In genomic region chr15:83556754-83557153, GRCh38 we compare ENCODE assay signal across 23 cellular contexts.
A peak's percentile ranks its signal among the peaks of the same experiment; 100 is the strongest.
DNase-seq lines count a peak whose midpoint lies in the region; ATAC-seq, FAIRE-seq and TF ChIP-seq lines count a peak whose summit lies in the region.
"Had no signal": no experiment of that assay in that cellular context is flagged by ENCODE, and none has a peak within 500 bp of the region (broad histone marks: within the 10 kb centered on the region; RNA-seq: fewer than 3 reads in every experiment).

No MANE protein-coding gene starts in this region.

- in situ Hi-C loops in K562 (cut with MboI), result loop anchor here (5.0 to 10.0 kb wide), 2 partner anchors 119 to 302 kb away; no protein-coding TSS in a partner anchor

- TF ChIP-seq EP300 in K562 (IDR thresholded peaks at IDR 0.05; ENCODE audit: low read length), result no peak
- no peak for TF ChIP-seq EP300 in esophagus muscularis mucosa (IDR thresholded peaks at IDR 0.05)
- no peak for TF ChIP-seq EP300 in suprapubic skin (IDR thresholded peaks at IDR 0.05)

- H3K4me1 ChIP-seq in K562 (replicated peaks in 1 of 2; ENCODE audit: control insufficient read depth in 2 of 2, insufficient read depth in 2 of 2, low read length in 2 of 2) (peaks cover 2 to 4% of the 10 kb centered on the region in 2 experiments; a peak in 3 of 5 replicates), esophagus muscularis mucosa (peaks cover 0 to 3% (median 0%) of the 10 kb centered on the region in 4 donors), suprapubic skin (peaks cover 2% of the 10 kb centered on the region)
- H3K4me1 ChIP-seq: BLaER1, Caco-2 had no signal

- H4K20me1 ChIP-seq in K562 (replicated peaks; ENCODE audit: control insufficient read depth, insufficient read depth, low read length), result no peaks in the 10 kb centered on the region
- H4K20me1 ChIP-seq: BLaER1 had no signal

- H3K27ac ChIP-seq in K562 (ENCODE audit: extremely low read depth, low read depth, low read length) (no peak overlapping the region), esophagus muscularis mucosa (replicated peaks in 1 of 4) (no peak overlapping the region), suprapubic skin (no peak overlapping the region)
- H3K27ac ChIP-seq: 22Rv1, BLaER1, C4-2B had no signal

- H3K36me3 ChIP-seq in K562 (ENCODE audit: control insufficient read depth, insufficient read depth, low read length) (no peaks in the 10 kb centered on the region), esophagus muscularis mucosa (no peaks in the 10 kb centered on the region), suprapubic skin (no peaks in the 10 kb centered on the region), MG63 (no peaks in the 10 kb centered on the region)
- H3K36me3 ChIP-seq: BLaER1, HAP-1 had no signal

- no peaks in the 10 kb centered on the region for H3K9me1 ChIP-seq in K562 (ENCODE audit: control insufficient read depth, insufficient read depth, low read length)

- peak; percentile 51 for FAIRE-seq in K562 (lab: Jason Lieb, UNC)
- FAIRE-seq: A204.1, GM12878, GM19239 had no signal

- BruUV-seq in K562 (replicated peaks; lab: Mats Ljungman, UMichigan), result no TSS peak

- WGBS in K562 (ENCODE audit: insufficient coverage, low coverage, missing lambda C conversion rate), result 47% methylated on average over 7 of the region's 7 CpGs
- WGBS in esophagus muscularis mucosa, result 90% methylated on average over 6 of the region's 7 CpGs
- 71% methylated on average over 7 of the region's 7 CpGs for WGBS in suprapubic skin

- no peak for TF ChIP-seq RAD21 in K562 (CRISPR knock-in tag; conservative IDR thresholded peaks at IDR 0.05 in 1 of 2, IDR thresholded peaks at IDR 0.05 in 1 of 2)

- H3K27ac Mint-ChIP-seq in activated CD4-positive, alpha-beta T cell treated with anti-CD3 and anti-CD28 coated beads, Interleukin-2, amount 10 ng/mL, durations not matched to agents 24 days and 14 days, result no peak overlapping the region
- H3K27ac Mint-ChIP-seq: B cell; CD4-positive, CD25-positive, alpha-beta regulatory T cell; CD8-positive, alpha-beta T cell; GM23338 had no signal

- peak; percentile 41 for DNase-seq in activated CD4-positive, alpha-beta T cell treated with anti-CD3 and anti-CD28 coated beads, Interleukin-2, amount 10 ng/mL, durations not matched to agents 24 days and 14 days
- DNase-seq in activated CD4-positive, alpha-beta T cell treated with anti-CD3 and anti-CD28 coated beads for 4 hours, result no peak
- DNase-seq in K562 (ENCODE audit: extremely low read depth in 1 of 4, low spot score in 3 of 4) (no peak), esophagus muscularis mucosa (ENCODE audit: extremely low spot score) (peak; percentile 80), suprapubic skin (ENCODE audit: low spot score in 2 of 2) (no peak), DMS79 treated with DMSO at 0.1 percent for 48 hours (lab: John Stamatoyannopoulos, UW) (no peak), MG63 (no peak)
- DNase-seq: Caco-2; CD4-positive, CD25-positive, alpha-beta regulatory T cell; CD8-positive, alpha-beta T cell; DMS153; EL; GDM1 had no signal

- H3K27me3 ChIP-seq in K562 (ENCODE audit: control insufficient read depth in 2 of 2, insufficient read depth in 2 of 2, low read length in 2 of 2), result no peaks in the 10 kb centered on the region
- H3K27me3 ChIP-seq in esophagus muscularis mucosa, result peaks cover 0 to 13% (median 0%) of the 10 kb centered on the region in 4 donors
- no peaks in the 10 kb centered on the region for H3K27me3 ChIP-seq in suprapubic skin
- H3K27me3 ChIP-seq in MG63, result no peaks in the 10 kb centered on the region
- H3K27me3 ChIP-seq: BLaER1 had no signal

- TF ChIP-seq POLR2A in K562 (conservative IDR thresholded peaks at IDR 0.05) (no peak), esophagus muscularis mucosa (IDR thresholded peaks at IDR 0.05; ENCODE audit: low read depth) (no peak), suprapubic skin (IDR thresholded peaks at IDR 0.05) (no peak)

- no peak overlapping the region for H2AFZ ChIP-seq in K562 (ENCODE audit: low read depth, low read length)
- H2AFZ ChIP-seq: GM23338 had no signal

- no peaks in the 10 kb centered on the region for H3K9me3 Mint-ChIP-seq in activated CD4-positive, alpha-beta T cell treated with anti-CD3 and anti-CD28 coated beads, Interleukin-2, amount 10 ng/mL, durations not matched to agents 24 days and 14 days
- H3K9me3 Mint-ChIP-seq: CD8-positive, alpha-beta T cell; GM23338 had no signal

- no peak overlapping the region for H3K4me2 ChIP-seq in K562 (ENCODE audit: insufficient read depth, low read length)
- H3K4me2 ChIP-seq: BLaER1, GM23338 had no signal

- POLR2A ChIA-PET in K562 (lab: Yijun Ruan, JAX), result no interaction called here

- H3K27me3 Mint-ChIP-seq in activated CD4-positive, alpha-beta T cell treated with anti-CD3 and anti-CD28 coated beads, Interleukin-2, amount 10 ng/mL, durations not matched to agents 24 days and 14 days, result peaks cover 7% of the 10 kb centered on the region

- H3K4me3 ChIP-seq in K562 (no peak overlapping the region), esophagus muscularis mucosa (no peak overlapping the region), suprapubic skin (no peak overlapping the region), MG63 (no peak overlapping the region)
- H3K4me3 ChIP-seq: BLaER1, GM12878, GM23338, HAP-1 had no signal

- no peaks in the 10 kb centered on the region for H3K9me3 ChIP-seq in K562 (replicated peaks; ENCODE audit: control insufficient read depth, insufficient read depth, low read depth, low read length)
- no peaks in the 10 kb centered on the region for H3K9me3 ChIP-seq in esophagus muscularis mucosa
- no peaks in the 10 kb centered on the region for H3K9me3 ChIP-seq in suprapubic skin
- no peaks in the 10 kb centered on the region for H3K9me3 ChIP-seq in MG63
- H3K9me3 ChIP-seq: BLaER1, Caco-2, HAP-1 had no signal

- H3K79me2 ChIP-seq in K562 (ENCODE audit: control insufficient read depth, insufficient read depth, low read length), result peaks cover 5% of the 10 kb centered on the region; the same call in 1 of the 3 replicates

- no peak overlapping the region for H3K4me3 Mint-ChIP-seq in activated CD4-positive, alpha-beta T cell treated with anti-CD3 and anti-CD28 coated beads, Interleukin-2, amount 10 ng/mL, durations not matched to agents 24 days and 14 days
- H3K4me3 Mint-ChIP-seq: B cell; CD4-positive, CD25-positive, alpha-beta regulatory T cell; CD8-positive, alpha-beta T cell; GM23338 had no signal

- ATAC-seq in K562, result no peak
- no peak for ATAC-seq in GM21619 (IDR thresholded peaks at IDR 0.05; ENCODE audit: unreplicated experiment)
- ATAC-seq: CD8-positive, alpha-beta T cell; GM12878; GM23338 had no signal

- H3K9ac ChIP-seq in K562 (ENCODE audit: insufficient read depth in 1 of 2, low read depth in 2 of 2, low read length in 2 of 2), result no peak overlapping the region
- H3K9ac ChIP-seq: BLaER1 had no signal

- intact Hi-C loops in activated CD4-positive, alpha-beta T cell treated with anti-CD3 and anti-CD28 coated beads, Interleukin-2, amount 10 ng/mL, durations not matched to agents 24 days and 14 days (cut with micrococcal nuclease), result no loop called here
- intact Hi-C loops in K562 (cut with micrococcal nuclease) (no loop called here), esophagus muscularis mucosa (cut with DNase I) (loop anchor here (5.0 kb wide), 1 partner anchor 304 kb away; no protein-coding TSS in a partner anchor)

- TF ChIP-seq CTCF in K562 (IDR thresholded peaks at IDR 0.05 in 2 of 3, conservative IDR thresholded peaks at IDR 0.05 in 1 of 3; ENCODE audit: insufficient read depth in 2 of 3, low read depth in 1 of 3, low read length in 3 of 3) (no peak), esophagus muscularis mucosa (IDR thresholded peaks at IDR 0.05) (no peak), suprapubic skin (IDR thresholded peaks at IDR 0.05) (no peak)

- H3K36me3 Mint-ChIP-seq in activated CD4-positive, alpha-beta T cell treated with anti-CD3 and anti-CD28 coated beads, Interleukin-2, amount 10 ng/mL, durations not matched to agents 24 days and 14 days (ENCODE audit: low read depth), result no peaks in the 10 kb centered on the region
- H3K36me3 Mint-ChIP-seq: CD4-positive, CD25-positive, alpha-beta regulatory T cell; CD8-positive, alpha-beta T cell had no signal

- no peaks in the 10 kb centered on the region for H3K4me1 Mint-ChIP-seq in activated CD4-positive, alpha-beta T cell treated with anti-CD3 and anti-CD28 coated beads, Interleukin-2, amount 10 ng/mL, durations not matched to agents 24 days and 14 days
- H3K4me1 Mint-ChIP-seq: B cell had no signal

- CTCF ChIA-PET in K562 (lab: Yijun Ruan, JAX; ENCODE audit: low intra/inter-chr PET ratio), result interaction anchor here (0.8 to 1.4 kb wide), 2 partner anchors 118 to 1017 kb away, joined by 4 to 6 read pairs; partner anchors contain the start of gene RPS17

TF ChIP-seq in K562, 482 proteins besides CTCF, POLR2A, EP300 and RAD21 (continues in another document):
- no peak for TF ChIP-seq NR1H2 (CRISPR knock-in tag; IDR thresholded peaks at IDR 0.05)
- TF ChIP-seq, protein P1, sequence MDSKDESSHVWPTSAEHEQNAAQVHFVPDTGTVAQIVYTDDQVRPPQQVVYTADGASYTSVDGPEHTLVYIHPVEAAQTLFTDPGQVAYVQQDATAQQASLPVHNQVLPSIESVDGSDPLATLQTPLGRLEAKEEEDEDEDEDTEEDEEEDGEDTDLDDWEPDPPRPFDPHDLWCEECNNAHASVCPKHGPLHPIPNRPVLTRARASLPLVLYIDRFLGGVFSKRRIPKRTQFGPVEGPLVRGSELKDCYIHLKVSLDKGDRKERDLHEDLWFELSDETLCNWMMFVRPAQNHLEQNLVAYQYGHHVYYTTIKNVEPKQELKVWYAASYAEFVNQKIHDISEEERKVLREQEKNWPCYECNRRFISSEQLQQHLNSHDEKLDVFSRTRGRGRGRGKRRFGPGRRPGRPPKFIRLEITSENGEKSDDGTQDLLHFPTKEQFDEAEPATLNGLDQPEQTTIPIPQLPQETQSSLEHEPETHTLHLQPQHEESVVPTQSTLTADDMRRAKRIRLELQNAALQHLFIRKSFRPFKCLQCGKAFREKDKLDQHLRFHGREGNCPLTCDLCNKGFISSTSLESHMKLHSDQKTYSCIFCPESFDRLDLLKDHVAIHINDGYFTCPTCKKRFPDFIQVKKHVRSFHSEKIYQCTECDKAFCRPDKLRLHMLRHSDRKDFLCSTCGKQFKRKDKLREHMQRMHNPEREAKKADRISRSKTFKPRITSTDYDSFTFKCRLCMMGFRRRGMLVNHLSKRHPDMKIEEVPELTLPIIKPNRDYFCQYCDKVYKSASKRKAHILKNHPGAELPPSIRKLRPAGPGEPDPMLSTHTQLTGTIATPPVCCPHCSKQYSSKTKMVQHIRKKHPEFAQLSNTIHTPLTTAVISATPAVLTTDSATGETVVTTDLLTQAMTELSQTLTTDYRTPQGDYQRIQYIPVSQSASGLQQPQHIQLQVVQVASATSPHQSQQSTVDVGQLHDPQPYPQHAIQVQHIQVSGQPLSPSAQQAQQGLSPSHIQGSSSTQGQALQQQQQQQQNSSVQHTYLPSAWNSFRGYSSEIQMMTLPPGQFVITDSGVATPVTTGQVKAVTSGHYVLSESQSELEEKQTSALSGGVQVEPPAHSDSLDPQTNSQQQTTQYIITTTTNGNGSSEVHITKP (IDR thresholded peaks at IDR 0.05; ENCODE audit: partially characterized antibody), result no peak

Comparison
In these comparisons a context has a peak if more than half of its experiments do, and no peak if none do; other contexts are left out.
1. DNase-seq: peak in activated CD4-positive, alpha-beta T cell treated with anti-CD3 and anti-CD28 coated beads, Interleukin-2, amount 10 ng/mL, durations not matched to agents 24 days and 14 days (single experiment) and esophagus muscularis mucosa (single experiment); none in activated CD4-positive, alpha-beta T cell treated with anti-CD3 and anti-CD28 coated beads for 4 hours (0 of 2), K562 (0 of 4), suprapubic skin (0 of 2), DMS79 treated with DMSO at 0.1 percent for 48 hours (single experiment) and MG63 (single experiment).